1 cellular context compared by ENCODE assay signal in the genomic region with DNA sequence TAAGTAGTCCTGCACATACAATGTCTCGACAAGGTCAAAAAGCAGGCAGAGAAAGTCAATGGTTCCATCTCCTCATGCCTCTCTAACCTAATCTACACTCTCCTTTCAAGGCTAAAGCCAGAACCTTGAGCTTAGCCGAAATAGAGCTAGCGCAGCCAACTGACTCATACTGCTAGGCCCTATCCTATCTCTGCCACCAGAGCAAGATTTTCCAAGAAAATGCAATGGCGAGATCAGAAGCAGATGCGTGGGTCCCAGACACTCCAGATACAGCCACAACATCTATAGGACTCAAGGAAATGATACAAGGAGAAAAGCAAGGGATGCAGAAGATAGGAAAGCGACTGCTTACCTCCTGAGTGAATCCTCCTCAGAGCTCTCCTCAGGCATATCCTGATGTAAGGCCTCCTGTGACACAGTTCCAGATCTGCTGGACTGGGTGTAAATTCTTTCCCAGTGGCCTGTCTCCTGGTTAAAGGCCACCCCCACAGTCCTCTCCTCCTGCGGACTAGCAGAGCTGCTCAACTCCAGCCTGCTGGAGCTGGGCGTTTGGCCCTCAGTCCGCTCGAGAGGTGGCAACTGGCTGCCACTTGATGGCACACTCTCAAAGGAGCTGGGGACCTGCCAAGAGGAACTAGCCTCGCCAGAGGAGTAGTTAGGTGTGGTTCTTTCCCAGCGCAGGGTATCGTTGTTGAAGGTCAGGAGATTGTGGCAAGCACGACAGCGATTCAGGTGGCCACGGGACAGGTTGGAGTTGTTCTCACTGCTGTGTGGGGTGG.
TF ChIP-seq lines count a peak whose summit lies in the region.

No MANE protein-coding gene starts in this region.

TF ChIP-seq in K562, 482 proteins besides CTCF, POLR2A, EP300 and RAD21 (continued from another document and continues in another):
- TF ChIP-seq, protein P1, sequence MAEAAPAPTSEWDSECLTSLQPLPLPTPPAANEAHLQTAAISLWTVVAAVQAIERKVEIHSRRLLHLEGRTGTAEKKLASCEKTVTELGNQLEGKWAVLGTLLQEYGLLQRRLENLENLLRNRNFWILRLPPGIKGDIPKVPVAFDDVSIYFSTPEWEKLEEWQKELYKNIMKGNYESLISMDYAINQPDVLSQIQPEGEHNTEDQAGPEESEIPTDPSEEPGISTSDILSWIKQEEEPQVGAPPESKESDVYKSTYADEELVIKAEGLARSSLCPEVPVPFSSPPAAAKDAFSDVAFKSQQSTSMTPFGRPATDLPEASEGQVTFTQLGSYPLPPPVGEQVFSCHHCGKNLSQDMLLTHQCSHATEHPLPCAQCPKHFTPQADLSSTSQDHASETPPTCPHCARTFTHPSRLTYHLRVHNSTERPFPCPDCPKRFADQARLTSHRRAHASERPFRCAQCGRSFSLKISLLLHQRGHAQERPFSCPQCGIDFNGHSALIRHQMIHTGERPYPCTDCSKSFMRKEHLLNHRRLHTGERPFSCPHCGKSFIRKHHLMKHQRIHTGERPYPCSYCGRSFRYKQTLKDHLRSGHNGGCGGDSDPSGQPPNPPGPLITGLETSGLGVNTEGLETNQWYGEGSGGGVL (CRISPR knock-in tag; IDR thresholded peaks at IDR 0.05), result no peak
- no peak for TF ChIP-seq POLR3A (IDR thresholded peaks at IDR 0.05; ENCODE audit: borderline replicate concordance, extremely low read depth, insufficient read depth, insufficient read length)
- TF ChIP-seq HDAC6 (IDR thresholded peaks at IDR 0.05; ENCODE audit: low read depth, low read length), result no peak
- TF ChIP-seq, protein P2, sequence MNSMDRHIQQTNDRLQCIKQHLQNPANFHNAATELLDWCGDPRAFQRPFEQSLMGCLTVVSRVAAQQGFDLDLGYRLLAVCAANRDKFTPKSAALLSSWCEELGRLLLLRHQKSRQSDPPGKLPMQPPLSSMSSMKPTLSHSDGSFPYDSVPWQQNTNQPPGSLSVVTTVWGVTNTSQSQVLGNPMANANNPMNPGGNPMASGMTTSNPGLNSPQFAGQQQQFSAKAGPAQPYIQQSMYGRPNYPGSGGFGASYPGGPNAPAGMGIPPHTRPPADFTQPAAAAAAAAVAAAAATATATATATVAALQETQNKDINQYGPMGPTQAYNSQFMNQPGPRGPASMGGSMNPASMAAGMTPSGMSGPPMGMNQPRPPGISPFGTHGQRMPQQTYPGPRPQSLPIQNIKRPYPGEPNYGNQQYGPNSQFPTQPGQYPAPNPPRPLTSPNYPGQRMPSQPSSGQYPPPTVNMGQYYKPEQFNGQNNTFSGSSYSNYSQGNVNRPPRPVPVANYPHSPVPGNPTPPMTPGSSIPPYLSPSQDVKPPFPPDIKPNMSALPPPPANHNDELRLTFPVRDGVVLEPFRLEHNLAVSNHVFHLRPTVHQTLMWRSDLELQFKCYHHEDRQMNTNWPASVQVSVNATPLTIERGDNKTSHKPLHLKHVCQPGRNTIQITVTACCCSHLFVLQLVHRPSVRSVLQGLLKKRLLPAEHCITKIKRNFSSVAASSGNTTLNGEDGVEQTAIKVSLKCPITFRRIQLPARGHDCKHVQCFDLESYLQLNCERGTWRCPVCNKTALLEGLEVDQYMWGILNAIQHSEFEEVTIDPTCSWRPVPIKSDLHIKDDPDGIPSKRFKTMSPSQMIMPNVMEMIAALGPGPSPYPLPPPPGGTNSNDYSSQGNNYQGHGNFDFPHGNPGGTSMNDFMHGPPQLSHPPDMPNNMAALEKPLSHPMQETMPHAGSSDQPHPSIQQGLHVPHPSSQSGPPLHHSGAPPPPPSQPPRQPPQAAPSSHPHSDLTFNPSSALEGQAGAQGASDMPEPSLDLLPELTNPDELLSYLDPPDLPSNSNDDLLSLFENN (IDR thresholded peaks at IDR 0.05; ENCODE audit: low read depth in 2 of 2, low read length in 2 of 2), result 0 out of 4 replicates have a peak, but pooled peaks of 1 of the 2 experiments have one; percentile 29
- TF ChIP-seq ZNF197 (CRISPR knock-in tag; IDR thresholded peaks at IDR 0.05; ENCODE audit: low read depth), result no peak
- TF ChIP-seq, protein P3, sequence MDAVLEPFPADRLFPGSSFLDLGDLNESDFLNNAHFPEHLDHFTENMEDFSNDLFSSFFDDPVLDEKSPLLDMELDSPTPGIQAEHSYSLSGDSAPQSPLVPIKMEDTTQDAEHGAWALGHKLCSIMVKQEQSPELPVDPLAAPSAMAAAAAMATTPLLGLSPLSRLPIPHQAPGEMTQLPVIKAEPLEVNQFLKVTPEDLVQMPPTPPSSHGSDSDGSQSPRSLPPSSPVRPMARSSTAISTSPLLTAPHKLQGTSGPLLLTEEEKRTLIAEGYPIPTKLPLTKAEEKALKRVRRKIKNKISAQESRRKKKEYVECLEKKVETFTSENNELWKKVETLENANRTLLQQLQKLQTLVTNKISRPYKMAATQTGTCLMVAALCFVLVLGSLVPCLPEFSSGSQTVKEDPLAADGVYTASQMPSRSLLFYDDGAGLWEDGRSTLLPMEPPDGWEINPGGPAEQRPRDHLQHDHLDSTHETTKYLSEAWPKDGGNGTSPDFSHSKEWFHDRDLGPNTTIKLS (IDR thresholded peaks at IDR 0.05; ENCODE audit: borderline replicate concordance, low read depth), result no peak
- no peak for TF ChIP-seq KAT8 (IDR thresholded peaks at IDR 0.05; ENCODE audit: low read depth)
- TF ChIP-seq TBL1XR1 (IDR thresholded peaks at IDR 0.05; ENCODE audit: low read length in 2 of 2), result peak in 1 of 2 experiments; percentile 84; a peak in 2 of 4 replicates
- TF ChIP-seq ZEB2 (IDR thresholded peaks at IDR 0.05), result no peak; the same call in 1 of the 2 replicates
- no peak for TF ChIP-seq ZNF121 (CRISPR knock-in tag; conservative IDR thresholded peaks at IDR 0.05)
- TF ChIP-seq MYC (IDR thresholded peaks at IDR 0.05; ENCODE audit: low read depth, low read length), result peak; percentile 47
- TF ChIP-seq MYC (CRISPR knock-in tag; IDR thresholded peaks at IDR 0.05; ENCODE audit: borderline replicate concordance, low read depth), result no peak
- TF ChIP-seq MTF1 (CRISPR knock-in tag; IDR thresholded peaks at IDR 0.05; ENCODE audit: borderline replicate concordance), result no peak
- TF ChIP-seq, protein P4, sequence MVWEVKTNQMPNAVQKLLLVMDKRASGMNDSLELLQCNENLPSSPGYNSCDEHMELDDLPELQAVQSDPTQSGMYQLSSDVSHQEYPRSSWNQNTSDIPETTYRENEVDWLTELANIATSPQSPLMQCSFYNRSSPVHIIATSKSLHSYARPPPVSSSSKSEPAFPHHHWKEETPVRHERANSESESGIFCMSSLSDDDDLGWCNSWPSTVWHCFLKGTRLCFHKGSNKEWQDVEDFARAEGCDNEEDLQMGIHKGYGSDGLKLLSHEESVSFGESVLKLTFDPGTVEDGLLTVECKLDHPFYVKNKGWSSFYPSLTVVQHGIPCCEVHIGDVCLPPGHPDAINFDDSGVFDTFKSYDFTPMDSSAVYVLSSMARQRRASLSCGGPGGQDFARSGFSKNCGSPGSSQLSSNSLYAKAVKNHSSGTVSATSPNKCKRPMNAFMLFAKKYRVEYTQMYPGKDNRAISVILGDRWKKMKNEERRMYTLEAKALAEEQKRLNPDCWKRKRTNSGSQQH (CRISPR knock-in tag; IDR thresholded peaks at IDR 0.05), result no peak
- TF ChIP-seq TAF1 (IDR thresholded peaks at IDR 0.05; ENCODE audit: control insufficient read depth, extremely low read depth, insufficient read depth, low read length, severe bottlenecking), result no peak
- TF ChIP-seq SREBF1 (IDR thresholded peaks at IDR 0.05; ENCODE audit: borderline replicate concordance, low read depth, low read length), result no peak
- no peak for TF ChIP-seq STAT5B (CRISPR knock-in tag; IDR thresholded peaks at IDR 0.05)
- TF ChIP-seq RBM17 (IDR thresholded peaks at IDR 0.05; ENCODE audit: borderline replicate concordance, low read depth, low read length), result no peak
- TF ChIP-seq MXI1 (IDR thresholded peaks at IDR 0.05; ENCODE audit: low read depth, low read length), result no peak
- TF ChIP-seq XRCC4 (IDR thresholded peaks at IDR 0.05; ENCODE audit: extremely low read depth, insufficient read depth, insufficient read length), result no peak
- no peak for TF ChIP-seq ZNF384 (IDR thresholded peaks at IDR 0.05; ENCODE audit: low read depth, low read length)
- TF ChIP-seq, protein P5, sequence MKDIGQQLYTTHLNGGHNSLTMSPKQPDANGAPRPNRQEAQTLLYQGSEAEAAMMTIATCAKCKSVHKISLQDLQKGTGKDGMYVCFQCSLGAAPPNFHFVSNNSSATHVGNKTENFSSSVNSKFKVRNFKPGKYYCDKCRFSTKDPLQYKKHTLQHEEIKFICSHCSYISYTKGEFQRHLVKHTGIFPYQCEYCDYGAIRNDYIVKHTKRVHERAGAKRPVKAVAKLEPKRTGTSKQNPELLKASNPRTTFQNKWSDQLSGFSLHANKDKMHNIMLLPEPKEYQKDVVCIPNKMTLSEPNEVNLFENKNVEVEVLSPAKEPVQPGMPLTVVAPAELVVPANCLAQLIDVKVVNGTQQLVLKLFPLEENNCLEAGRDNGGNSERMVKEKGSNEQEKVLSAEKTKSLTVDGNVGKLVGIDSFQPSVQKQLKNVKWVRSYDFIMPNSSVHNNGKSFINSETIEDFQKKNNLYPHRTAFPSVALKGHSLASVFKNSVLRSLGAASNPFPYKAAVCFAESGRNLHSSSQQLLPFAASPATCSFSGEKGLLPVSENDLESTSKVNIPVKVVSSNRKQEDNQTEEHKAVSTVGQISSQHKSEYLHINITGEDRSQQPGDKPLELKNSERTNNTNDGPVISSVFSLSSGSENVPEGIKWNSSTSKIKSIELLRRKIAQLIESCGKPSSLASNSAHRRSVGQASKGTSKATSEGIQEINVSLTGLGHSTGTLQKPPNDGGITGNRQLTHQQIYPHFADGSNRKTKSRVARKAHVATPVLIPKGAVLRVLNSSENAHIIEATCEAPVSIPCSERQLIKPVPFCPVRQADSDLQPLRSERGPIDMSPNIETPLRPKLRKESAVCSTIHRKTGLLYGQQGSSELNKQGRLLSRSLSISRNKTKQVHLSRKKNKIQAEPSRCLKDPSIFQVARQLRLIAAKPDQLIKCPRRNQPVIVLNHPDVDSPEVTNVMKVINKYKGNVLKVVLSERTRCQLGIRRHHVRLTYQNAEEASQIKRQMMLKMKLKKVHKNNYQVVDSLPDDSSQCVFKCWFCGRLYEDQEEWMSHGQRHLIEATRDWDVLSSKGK (CRISPR knock-in tag; IDR thresholded peaks at IDR 0.05), result no peak
- TF ChIP-seq CTBP1 (IDR thresholded peaks at IDR 0.05; ENCODE audit: borderline replicate concordance), result peak; percentile 73; the same call in 1 of the 2 replicates
- TF ChIP-seq TSC22D4 (tag; IDR thresholded peaks at IDR 0.05), result no peak
- TF ChIP-seq ZNF79 (CRISPR knock-in tag; IDR thresholded peaks at IDR 0.05; ENCODE audit: low read depth), result no peak
- no peak for TF ChIP-seq KLF6 (CRISPR knock-in tag; IDR thresholded peaks at IDR 0.05; ENCODE audit: borderline replicate concordance)
- no peak for TF ChIP-seq MAFF (IDR thresholded peaks at IDR 0.05; ENCODE audit: low read length)
- TF ChIP-seq CBX2 (IDR thresholded peaks at IDR 0.05; ENCODE audit: insufficient read depth, low read length, poor library complexity, severe bottlenecking), result no peak
- TF ChIP-seq, protein P6, sequence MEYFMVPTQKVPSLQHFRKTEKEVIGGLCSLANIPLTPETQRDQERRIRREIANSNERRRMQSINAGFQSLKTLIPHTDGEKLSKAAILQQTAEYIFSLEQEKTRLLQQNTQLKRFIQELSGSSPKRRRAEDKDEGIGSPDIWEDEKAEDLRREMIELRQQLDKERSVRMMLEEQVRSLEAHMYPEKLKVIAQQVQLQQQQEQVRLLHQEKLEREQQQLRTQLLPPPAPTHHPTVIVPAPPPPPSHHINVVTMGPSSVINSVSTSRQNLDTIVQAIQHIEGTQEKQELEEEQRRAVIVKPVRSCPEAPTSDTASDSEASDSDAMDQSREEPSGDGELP (CRISPR knock-in tag; IDR thresholded peaks at IDR 0.05; ENCODE audit: borderline replicate concordance), result no peak
- no peak for TF ChIP-seq GTF2E2 (tag; IDR thresholded peaks at IDR 0.05)
- peak; percentile 96 for TF ChIP-seq TCF3 (CRISPR knock-in tag; IDR thresholded peaks at IDR 0.05)
- TF ChIP-seq BCOR (IDR thresholded peaks at IDR 0.05), result peak; percentile 73; the same call in 1 of the 2 replicates
- no peak for TF ChIP-seq SREBF2 (CRISPR knock-in tag; IDR thresholded peaks at IDR 0.05)
- no peak for TF ChIP-seq RB1 (IDR thresholded peaks at IDR 0.05; ENCODE audit: low read depth)
- TF ChIP-seq CHD4 (IDR thresholded peaks at IDR 0.05; ENCODE audit: insufficient read depth, insufficient replicate concordance, low read depth, low read length, poor library complexity, severe bottlenecking), result no peak
- no peak for TF ChIP-seq ASH1L (IDR thresholded peaks at IDR 0.05; ENCODE audit: borderline replicate concordance, low read depth, partially characterized antibody)
- peak; percentile 66; the same call in 1 of the 2 replicates for TF ChIP-seq GATAD2A (IDR thresholded peaks at IDR 0.05)
- TF ChIP-seq ARNT (IDR thresholded peaks at IDR 0.05), result peak in 1 of 2 experiments; percentile 59; a peak in 1 of 4 replicates
- TF ChIP-seq ZNF696 (CRISPR knock-in tag; conservative IDR thresholded peaks at IDR 0.05), result no peak
- TF ChIP-seq COPS2 (conservative IDR thresholded peaks at IDR 0.05), result no peak
- no peak for TF ChIP-seq BRD9 (IDR thresholded peaks at IDR 0.05; ENCODE audit: low read depth, partially characterized antibody)
- TF ChIP-seq TEAD1 (CRISPR knock-in tag; IDR thresholded peaks at IDR 0.05), result no peak
- TF ChIP-seq PHB2 (IDR thresholded peaks at IDR 0.05; ENCODE audit: low read depth), result peak; percentile 78
- TF ChIP-seq ARHGAP35 (IDR thresholded peaks at IDR 0.05; ENCODE audit: partially characterized antibody), result no peak
- TF ChIP-seq ZNF766 (CRISPR knock-in tag; conservative IDR thresholded peaks at IDR 0.05), result no peak
- no peak for TF ChIP-seq ZNF644 (tag; IDR thresholded peaks at IDR 0.05; ENCODE audit: low read depth)
- TF ChIP-seq ZBTB7A (IDR thresholded peaks at IDR 0.05; ENCODE audit: borderline replicate concordance, control insufficient read depth, low read depth, low read length), result no peak
- TF ChIP-seq ZSCAN32 (CRISPR knock-in tag; IDR thresholded peaks at IDR 0.05), result no peak
- TF ChIP-seq ZNF324 (CRISPR knock-in tag; IDR thresholded peaks at IDR 0.05), result no peak
- TF ChIP-seq KAT2B (IDR thresholded peaks at IDR 0.05; ENCODE audit: low read depth, low read length), result no peak
- TF ChIP-seq ESRRA (IDR thresholded peaks at IDR 0.05; ENCODE audit: borderline replicate concordance, low read depth), result peak; percentile 64
- TF ChIP-seq ZNF134 (CRISPR knock-in tag; conservative IDR thresholded peaks at IDR 0.05), result no peak
- TF ChIP-seq CAMTA2 (CRISPR knock-in tag; conservative IDR thresholded peaks at IDR 0.05), result no peak
- TF ChIP-seq ETV6 (IDR thresholded peaks at IDR 0.05; ENCODE audit: borderline replicate concordance in 1 of 2, low read depth in 2 of 2, low read length in 1 of 2), result no peak
- no peak for TF ChIP-seq ETV6 (CRISPR knock-in tag; IDR thresholded peaks at IDR 0.05; ENCODE audit: borderline replicate concordance)
- no peak for TF ChIP-seq ZNF444 (CRISPR knock-in tag; IDR thresholded peaks at IDR 0.05)
- peak; percentile 83 for TF ChIP-seq POLR2AphosphoS5 (IDR thresholded peaks at IDR 0.05; ENCODE audit: control insufficient read depth, insufficient read depth, low read depth, low read length)
- TF ChIP-seq FOXA1 (IDR thresholded peaks at IDR 0.05; ENCODE audit: borderline replicate concordance), result no peak
- TF ChIP-seq BACH1 (tag; IDR thresholded peaks at IDR 0.05), result no peak
